Comparison of ENCODE assay signal across 1 cellular context in genomic region chr17:1455748-1456599, GRCh38.
TF ChIP-seq lines count a peak whose summit lies in the region.

TSS of gene CRK (minus strand) at chr17:1456232. CDS start at chr17:1456117, 115 bp downstream.

TF ChIP-seq in HepG2, 621 proteins besides CTCF, POLR2A, EP300 and RAD21 (continued from another document and continues in another):
- no peak for TF ChIP-seq HOXA7 (CRISPR knock-in tag; IDR thresholded peaks at IDR 0.05)
- TF ChIP-seq HCFC1 (IDR thresholded peaks at IDR 0.05; ENCODE audit: low read depth, low read length): peak; percentile 87
- no peak for TF ChIP-seq ZNF263 (CRISPR knock-in tag; IDR thresholded peaks at IDR 0.05)
- peak; percentile 90 for TF ChIP-seq GABPA (IDR thresholded peaks at IDR 0.05; ENCODE audit: low read depth, low read length)
- peak; percentile 90 for TF ChIP-seq GABPA (CRISPR knock-in tag; IDR thresholded peaks at IDR 0.05; ENCODE audit: low read depth)
- no peak for TF ChIP-seq HDAC6 (IDR thresholded peaks at IDR 0.05; ENCODE audit: low read depth, low read length)
- no peak for TF ChIP-seq MATR3 (CRISPR knock-in tag; IDR thresholded peaks at IDR 0.05)
- peak; percentile 24; the same call in 1 of the 2 replicates for TF ChIP-seq TFDP1 (CRISPR knock-in tag; IDR thresholded peaks at IDR 0.05; ENCODE audit: borderline replicate concordance)
- TF ChIP-seq TAF1 (CRISPR knock-in tag; IDR thresholded peaks at IDR 0.05): peak; percentile 80
- TF ChIP-seq ZBTB25 (CRISPR knock-in tag; IDR thresholded peaks at IDR 0.05): peak; percentile 88
- TF ChIP-seq CHD4 (IDR thresholded peaks at IDR 0.05; ENCODE audit: borderline replicate concordance, low read length): no peak
- TF ChIP-seq PHF20 (CRISPR knock-in tag; IDR thresholded peaks at IDR 0.05): peak; percentile 52
- TF ChIP-seq ZNF124 (CRISPR knock-in tag; IDR thresholded peaks at IDR 0.05): no peak
- no peak for TF ChIP-seq CEBPZ (IDR thresholded peaks at IDR 0.05; ENCODE audit: low read length)
- TF ChIP-seq MXI1 (IDR thresholded peaks at IDR 0.05; ENCODE audit: borderline replicate concordance, low read depth, low read length): peak; percentile 74; the same call in 1 of the 3 replicates
- TF ChIP-seq YY1 (IDR thresholded peaks at IDR 0.05; ENCODE audit: insufficient read depth, insufficient replicate concordance, low read depth, low read length): peak; percentile 99
- no peak for TF ChIP-seq ZNF746 (CRISPR knock-in tag; IDR thresholded peaks at IDR 0.05)
- TF ChIP-seq SIN3A (IDR thresholded peaks at IDR 0.05; ENCODE audit: borderline replicate concordance, low read depth, low read length): 0 out of 2 replicates have a peak, but pooled peaks have one; percentile 12
- 0 out of 2 replicates have a peak, but pooled peaks have one; percentile 14 for TF ChIP-seq TSC22D2 (CRISPR knock-in tag; IDR thresholded peaks at IDR 0.05; ENCODE audit: borderline replicate concordance)
- TF ChIP-seq ZBTB42 (CRISPR knock-in tag; IDR thresholded peaks at IDR 0.05): no peak
- TF ChIP-seq ZFY (CRISPR knock-in tag; IDR thresholded peaks at IDR 0.05): peak; percentile 86
- TF ChIP-seq NCOA2 (CRISPR knock-in tag; IDR thresholded peaks at IDR 0.05): 0 out of 2 replicates have a peak, but pooled peaks have one; percentile 11
- TF ChIP-seq ARID3A (IDR thresholded peaks at IDR 0.05; ENCODE audit: low read depth, low read length): no peak
- no peak for TF ChIP-seq ZC3H4 (CRISPR knock-in tag; IDR thresholded peaks at IDR 0.05; ENCODE audit: borderline replicate concordance)
- TF ChIP-seq MTA3 (CRISPR knock-in tag; IDR thresholded peaks at IDR 0.05): no peak
- TF ChIP-seq ZNF563 (CRISPR knock-in tag; IDR thresholded peaks at IDR 0.05): peak; percentile 67
- TF ChIP-seq CBX2 (IDR thresholded peaks at IDR 0.05; ENCODE audit: low read depth, low read length): no peak
- TF ChIP-seq CBX2 (CRISPR knock-in tag; IDR thresholded peaks at IDR 0.05; ENCODE audit: low read depth): no peak
- TF ChIP-seq ZNF639 (CRISPR knock-in tag; conservative IDR thresholded peaks at IDR 0.05): peak; percentile 87
- TF ChIP-seq ZNF737 (CRISPR knock-in tag; IDR thresholded peaks at IDR 0.05; ENCODE audit: borderline replicate concordance): no peak
- no peak for TF ChIP-seq CCAR2 (optimal IDR thresholded peaks at IDR 0.05; ENCODE audit: low read depth, low read length)
- TF ChIP-seq HMGA1 (CRISPR knock-in tag; conservative IDR thresholded peaks at IDR 0.05): no peak
- TF ChIP-seq THAP7 (CRISPR knock-in tag; IDR thresholded peaks at IDR 0.05): peak; percentile 100
- no peak for TF ChIP-seq RBM22 (optimal IDR thresholded peaks at IDR 0.05; ENCODE audit: low read length)
- no peak; the same call in none of the 2 replicates for TF ChIP-seq BCL3 (CRISPR knock-in tag; IDR thresholded peaks at IDR 0.05)
- peak; percentile 42; the same call in 1 of the 2 replicates for TF ChIP-seq NFYC (CRISPR knock-in tag; IDR thresholded peaks at IDR 0.05)
- peak; percentile 30; the same call in 1 of the 2 replicates for TF ChIP-seq YEATS2 (CRISPR knock-in tag; IDR thresholded peaks at IDR 0.05; ENCODE audit: borderline replicate concordance)
- no peak for TF ChIP-seq ZBTB10 (CRISPR knock-in tag; IDR thresholded peaks at IDR 0.05; ENCODE audit: borderline replicate concordance)
- no peak for TF ChIP-seq GTF3A (CRISPR knock-in tag; conservative IDR thresholded peaks at IDR 0.05)
- TF ChIP-seq ZBTB46 (CRISPR knock-in tag; IDR thresholded peaks at IDR 0.05; ENCODE audit: borderline replicate concordance): no peak
- TF ChIP-seq ZSCAN30 (CRISPR knock-in tag; IDR thresholded peaks at IDR 0.05): no peak
- TF ChIP-seq RFX5 (IDR thresholded peaks at IDR 0.05; ENCODE audit: low read depth, low read length): 0 out of 2 replicates have a peak, but pooled peaks have one; percentile 9
- TF ChIP-seq ZNF644 (CRISPR knock-in tag; IDR thresholded peaks at IDR 0.05; ENCODE audit: low read depth): no peak
- TF ChIP-seq HNRNPK (IDR thresholded peaks at IDR 0.05; ENCODE audit: low read depth, low read length, poor library complexity, severe bottlenecking): peak; percentile 19
- TF ChIP-seq GABPB1 (CRISPR knock-in tag; IDR thresholded peaks at IDR 0.05): peak; percentile 94
- peak; percentile 41; the same call in 1 of the 2 replicates for TF ChIP-seq ZNF678 (CRISPR knock-in tag; IDR thresholded peaks at IDR 0.05)
- no peak for TF ChIP-seq ZMYM2 (CRISPR knock-in tag; IDR thresholded peaks at IDR 0.05)
- TF ChIP-seq ZMAT3 (CRISPR knock-in tag; conservative IDR thresholded peaks at IDR 0.05): peak; percentile 62; the same call in 1 of the 2 replicates
- TF ChIP-seq ZNF513 (CRISPR knock-in tag; conservative IDR thresholded peaks at IDR 0.05): no peak
- peak; percentile 53; the same call in 1 of the 2 replicates for TF ChIP-seq YEATS4 (CRISPR knock-in tag; IDR thresholded peaks at IDR 0.05; ENCODE audit: borderline replicate concordance)
- peak; percentile 83 for TF ChIP-seq GATAD1 (CRISPR knock-in tag; IDR thresholded peaks at IDR 0.05)
- TF ChIP-seq SUZ12 (IDR thresholded peaks at IDR 0.05; ENCODE audit: low read depth, low read length): peak; percentile 40; the same call in 1 of the 2 replicates
- no peak for TF ChIP-seq ZNF253 (CRISPR knock-in tag; IDR thresholded peaks at IDR 0.05; ENCODE audit: borderline replicate concordance)
